In genomic region chr1:115408489-115409002, GRCh38 we compare ENCODE assay signal across 19 cellular contexts.
"Had no signal": no experiment of that assay in that cellular context is flagged by ENCODE, and none has a peak within 500 bp of the region (broad histone marks: within the 10 kb centered on the region; RNA-seq: fewer than 3 reads in every experiment).

No MANE protein-coding gene starts in this region.

- H3K4me1 ChIP-seq: gastrocnemius medialis had no signal

- H3K36me3 ChIP-seq: gastrocnemius medialis, thyroid gland had no signal

- DNase-seq: activated CD4-positive, alpha-beta T cell treated with anti-CD3 and anti-CD28 coated beads, Interleukin-2, amount 10 ng/mL, durations not matched to agents 7 days and 5 days; activated CD4-positive, CD25-positive, alpha-beta regulatory T cell treated with anti-CD3 and anti-CD28 coated beads, Interleukin-2, amount 50 U/mL, for 72 hours; activated CD8-positive, alpha-beta memory T cell treated with anti-CD3 and anti-CD28 coated beads, Interleukin-2, amount 10 ng/mL, durations not matched to agents 7 days and 5 days; activated CD8-positive, alpha-beta T cell treated with anti-CD3 and anti-CD28 coated beads for 36 hours; activated effector memory CD4-positive, alpha-beta T cell treated with anti-CD3 and anti-CD28 coated beads, Interleukin-2, amount 50 U/mL, for 16 hours; activated naive CD4-positive, alpha-beta T cell treated with anti-CD3 and anti-CD28 coated beads, Interleukin-2, amount 50 U/mL, for 16 hours; activated T-cell treated with anti-CD3 and anti-CD28 coated beads for 4 hours; aorta; caudate nucleus; effector memory CD4-positive, alpha-beta T cell; gastrocnemius medialis; natural killer cell; retina; stimulated activated CD4-positive, alpha-beta T cell treated with anti-CD3 and anti-CD28 coated beads, Interleukin-12 subunit alpha, Interleukin-12 subunit beta, amount 100 ng/mL, for 4 hours; stimulated activated CD4-positive, alpha-beta T cell treated with anti-CD3 and anti-CD28 coated beads, Interleukin-4, amount 100 ng/mL, for 4 hours; stimulated activated naive CD8-positive, alpha-beta T cell treated with anti-CD3 and anti-CD28 coated beads, Interleukin-15, Interleukin-2, amounts not matched to agents 100 U/mL and 50 U/mL, for 24 hours; T-cell; thyroid gland had no signal

- ATAC-seq: activated CD8-positive, alpha-beta memory T cell treated with anti-CD3 and anti-CD28 coated beads, Interleukin-2, amount 10 ng/mL, durations not matched to agents 7 days and 5 days; activated CD8-positive, alpha-beta T cell treated with anti-CD3 and anti-CD28 coated beads for 36 hours; gastrocnemius medialis; natural killer cell; stimulated activated naive CD8-positive, alpha-beta T cell treated with anti-CD3 and anti-CD28 coated beads, Interleukin-15, Interleukin-2, amounts not matched to agents 100 U/mL and 50 U/mL, for 24 hours; T-cell had no signal

- H3K4me3 ChIP-seq: gastrocnemius medialis, thyroid gland had no signal

- H3K27me3 ChIP-seq: gastrocnemius medialis, thyroid gland had no signal

- H3K9me3 ChIP-seq: gastrocnemius medialis, thyroid gland had no signal

- H3K27ac ChIP-seq: VCaP had no signal
